ENCODE assay signal across 8 cellular contexts in genomic region chr17:45948881-45949624, GRCh38. TPM values are rescaled to one million over a fixed set of nuclear protein-coding genes. Genes with fewer than 3 reads are reported as not detected.
A peak's percentile ranks its signal among the peaks of the same experiment; 100 is the strongest.
DNase-seq lines count a peak whose midpoint lies in the region; ATAC-seq and TF ChIP-seq lines count a peak whose summit lies in the region.

No MANE protein-coding gene starts in this region.

- no peaks in the 10 kb centered on the region for H4K20me1 ChIP-seq in SK-N-SH (ENCODE audit: insufficient read depth)

- CTCF ChIA-PET in SK-N-SH (lab: Yijun Ruan, JAX): interaction anchor here (0.6 to 2.3 kb wide), 5 partner anchors 10 to 95 kb away, joined by 3 to 13 read pairs (median 6); no protein-coding TSS in a partner anchor

- TF ChIP-seq CTCF in CD14-positive monocyte (IDR thresholded peaks at IDR 0.05): peak; percentile 87
- TF ChIP-seq CTCF in right atrium auricular region (IDR thresholded peaks at IDR 0.05): peak; percentile 72 to 88
- TF ChIP-seq CTCF in uterus (IDR thresholded peaks at IDR 0.05): peak; percentile 70 to 84 (median 78)
- TF ChIP-seq CTCF in SK-N-SH (IDR thresholded peaks at IDR 0.05): no peak

- no peak overlapping the region for H3K4me2 ChIP-seq in SK-N-SH

- TF ChIP-seq RAD21 in SK-N-SH (IDR thresholded peaks at IDR 0.05; ENCODE audit: low read length): no peak

- H3K27ac ChIP-seq in right atrium auricular region: peak overlapping the region; percentile 20 to 24
- H3K27ac ChIP-seq in uterus: no peak overlapping the region
- no peak overlapping the region for H3K27ac ChIP-seq in SK-N-SH (ENCODE audit: low read depth in 2 of 2, low read length in 1 of 2)

- no peaks in the 10 kb centered on the region for H3K9me2 ChIP-seq in SK-N-SH

- H3K9ac ChIP-seq in SK-N-SH: no peak overlapping the region

- H3K27me3 Mint-ChIP-seq in CD14-positive monocyte (ENCODE audit: low read depth in 3 of 3) (peaks cover 27 to 38% (median 36%) of the 10 kb centered on the region in 3 donors), T-helper 17 cell (peaks cover 49% of the 10 kb centered on the region)

- H3K27ac Mint-ChIP-seq in CD14-positive monocyte: no peak overlapping the region
- H3K27ac Mint-ChIP-seq in T-helper 17 cell: no peak overlapping the region

- H3K4me1 ChIP-seq in right atrium auricular region: peaks cover 0 to 13% of the 10 kb centered on the region in 2 donors
- H3K4me1 ChIP-seq in uterus: peaks cover 0 to 4% of the 10 kb centered on the region in 2 donors
- H3K4me1 ChIP-seq in SK-N-SH (ENCODE audit: control insufficient read depth in 1 of 2, insufficient read depth in 2 of 2, low read depth in 1 of 2, low read length in 1 of 2): peaks cover 0 to 14% of the 10 kb centered on the region in 2 experiments; a peak in 1 of 4 replicates

- H3K36me3 Mint-ChIP-seq in CD14-positive monocyte (no peaks in the 10 kb centered on the region), T-helper 17 cell (ENCODE audit: low read depth) (no peaks in the 10 kb centered on the region)

- H3K9me3 Mint-ChIP-seq in CD14-positive monocyte: peaks cover 0 to 2% (median 0%) of the 10 kb centered on the region in 7 donors

- H2AFZ ChIP-seq in SK-N-SH (ENCODE audit: low read depth): no peak overlapping the region

- DNase-seq in CD14-positive monocyte (ENCODE audit: low spot score): no peak
- DNase-seq in T-helper 17 cell: peak; percentile 31 to 45 (median 34)
- DNase-seq in amygdala (lab: John Stamatoyannopoulos, UW): peak in 51 of 56 donors; percentile 17 to 87 (median 55)
- peak; percentile 79 for DNase-seq in right atrium auricular region (ENCODE audit: low spot score)
- DNase-seq in putamen (ENCODE audit: low spot score): peak; percentile 74
- peak; percentile 54 to 77 for DNase-seq in uterus
- DNase-seq in SK-N-SH: no peak

- peak; percentile 52 for ATAC-seq in HG03432 (IDR thresholded peaks at IDR 0.05; ENCODE audit: unreplicated experiment)
- ATAC-seq in T-helper 17 cell: peak; percentile 95

- H3K27me3 ChIP-seq in right atrium auricular region (no peaks in the 10 kb centered on the region), uterus (no peaks in the 10 kb centered on the region), SK-N-SH (ENCODE audit: insufficient read depth) (peaks cover 28% of the 10 kb centered on the region; the same call in 1 of the 2 replicates)

- H3K4me3 Mint-ChIP-seq in CD14-positive monocyte (peak overlapping the region in 1 of 2 donors; percentile 78), T-helper 17 cell (peak overlapping the region; percentile 57)

- no peaks in the 10 kb centered on the region for H3K79me2 ChIP-seq in SK-N-SH (ENCODE audit: insufficient read depth)

- no peaks in the 10 kb centered on the region for H3K36me3 ChIP-seq in right atrium auricular region
- no peaks in the 10 kb centered on the region for H3K36me3 ChIP-seq in uterus
- no peaks in the 10 kb centered on the region for H3K36me3 ChIP-seq in SK-N-SH (replicated peaks in 1 of 2; ENCODE audit: control insufficient read depth in 1 of 2, insufficient read depth in 2 of 2, low read length in 1 of 2)

- H3K9me3 ChIP-seq in T-helper 17 cell (ENCODE audit: control insufficient read depth, low read length, poor library complexity, severe bottlenecking): no peaks in the 10 kb centered on the region
- no peaks in the 10 kb centered on the region for H3K9me3 ChIP-seq in right atrium auricular region
- no peaks in the 10 kb centered on the region for H3K9me3 ChIP-seq in uterus
- H3K9me3 ChIP-seq in SK-N-SH: no peaks in the 10 kb centered on the region

- peaks cover 6% of the 10 kb centered on the region for H3K4me1 Mint-ChIP-seq in CD14-positive monocyte
- H3K4me1 Mint-ChIP-seq in T-helper 17 cell: peaks cover 6% of the 10 kb centered on the region

- POLR2A ChIA-PET in SK-N-SH (lab: Yijun Ruan, JAX): no interaction called here

- no peak for TF ChIP-seq POLR2A in uterus (IDR thresholded peaks at IDR 0.05)

- TF ChIP-seq EP300 in SK-N-SH (IDR thresholded peaks at IDR 0.05; ENCODE audit: borderline replicate concordance in 1 of 2, low read depth in 1 of 2, low read length in 1 of 2): no peak

- peak overlapping the region in 1 of 2 donors; percentile 33 for H3K4me3 ChIP-seq in right atrium auricular region
- no peak overlapping the region for H3K4me3 ChIP-seq in uterus
- no peak overlapping the region for H3K4me3 ChIP-seq in SK-N-SH (ENCODE audit: low read depth in 2 of 2, low read length in 1 of 2)

- WGBS in SK-N-SH (ENCODE audit: low lambda C conversion rate): 75% methylated on average over 30 of the region's 34 CpGs

- intact Hi-C loops in CD14-positive monocyte (cut with micrococcal nuclease) (no loop called here), uterus (cut with DNase I; ENCODE audit: low total_unique reads) (no loop called here)

- H3F3A ChIP-seq in SK-N-SH (replicated peaks; ENCODE audit: insufficient read depth): no peaks in the 10 kb centered on the region

TF ChIP-seq in SK-N-SH, 30 proteins besides CTCF, POLR2A, EP300 and RAD21:
- no peak for TF ChIP-seq RFX5 (IDR thresholded peaks at IDR 0.05; ENCODE audit: low read length)
- no peak for TF ChIP-seq POLR2AphosphoS5 (IDR thresholded peaks at IDR 0.05; ENCODE audit: low read depth, low read length)
- TF ChIP-seq JUND (IDR thresholded peaks at IDR 0.05): no peak
- TF ChIP-seq YY1 (IDR thresholded peaks at IDR 0.05; ENCODE audit: low read depth): no peak
- TF ChIP-seq USF2 (IDR thresholded peaks at IDR 0.05; ENCODE audit: borderline replicate concordance, low read depth, low read length): no peak
- no peak for TF ChIP-seq SIN3A (IDR thresholded peaks at IDR 0.05; ENCODE audit: borderline replicate concordance, low read depth, low read length)
- no peak for TF ChIP-seq PBX3 (IDR thresholded peaks at IDR 0.05)
- no peak for TF ChIP-seq SMC3 (IDR thresholded peaks at IDR 0.05; ENCODE audit: low read depth, low read length)
- no peak for TF ChIP-seq ZBTB33 (IDR thresholded peaks at IDR 0.05; ENCODE audit: borderline replicate concordance, low read depth)
- TF ChIP-seq CHD2 (IDR thresholded peaks at IDR 0.05; ENCODE audit: low read length, partially characterized antibody): no peak
TF ChIP-seq in SK-N-SH: peak in this region for 0.

RNA-seq across cellular contexts. Expression of gene STH, which starts 50.0 kb away (rescaled TPM):
- polyA plus RNA-seq in CD14-positive monocyte (not detected), SK-N-SH (2012; rRNA removed) (not detected in 2 replicates)
- total RNA-seq in T-helper 17 cell (not detected), right atrium auricular region (not detected), uterus (not detected)
- not detected in 2 replicates for polyA plus RNA-seq in SK-N-SH (2012; cell fraction: cytosol; rRNA removed)
- polyA plus RNA-seq in SK-N-SH (2012; cell fraction: nucleus; rRNA removed): not detected in 2 replicates

RNA-seq across cellular contexts. Expression of gene MAPT, which starts 54.7 kb away (rescaled TPM):
- not detected for polyA plus RNA-seq in CD14-positive monocyte
- total RNA-seq in T-helper 17 cell: 1 to 10 TPM; 1.2 to 2.3 TPM
- total RNA-seq in right atrium auricular region: 10 to 100 TPM in 1 of 2 donors, 1 to 10 TPM in 1; 7.8 to 23.0 TPM
- 1 to 10 TPM in 2 of 4 donors, under 1 TPM in 1, not detected in 1; 0.26 to 4.1 (median 1.5) TPM for total RNA-seq in uterus
- 0.47 and 0.74 TPM in 2 replicates for polyA plus RNA-seq in SK-N-SH (2012; rRNA removed)
- polyA plus RNA-seq in SK-N-SH (2012; cell fraction: cytosol; rRNA removed): 0.33 and 0.49 TPM in 2 replicates
- polyA plus RNA-seq in SK-N-SH (2012; cell fraction: nucleus; rRNA removed): 0.85 and 1.1 TPM in 2 replicates

Comparison
In these comparisons a context has a peak if more than half of its experiments do, and no peak if none do; other contexts are left out.
1. DNase-seq: peak in T-helper 17 cell (3 of 3), amygdala (51 of 56), right atrium auricular region (single experiment), putamen (single experiment) and uterus (2 of 2); none in CD14-positive monocyte (single experiment) and SK-N-SH (single experiment).
2. H3K27ac ChIP-seq: peak in right atrium auricular region (2 of 2); none in uterus (0 of 2) and SK-N-SH (0 of 2).